In the genomic region with DNA sequence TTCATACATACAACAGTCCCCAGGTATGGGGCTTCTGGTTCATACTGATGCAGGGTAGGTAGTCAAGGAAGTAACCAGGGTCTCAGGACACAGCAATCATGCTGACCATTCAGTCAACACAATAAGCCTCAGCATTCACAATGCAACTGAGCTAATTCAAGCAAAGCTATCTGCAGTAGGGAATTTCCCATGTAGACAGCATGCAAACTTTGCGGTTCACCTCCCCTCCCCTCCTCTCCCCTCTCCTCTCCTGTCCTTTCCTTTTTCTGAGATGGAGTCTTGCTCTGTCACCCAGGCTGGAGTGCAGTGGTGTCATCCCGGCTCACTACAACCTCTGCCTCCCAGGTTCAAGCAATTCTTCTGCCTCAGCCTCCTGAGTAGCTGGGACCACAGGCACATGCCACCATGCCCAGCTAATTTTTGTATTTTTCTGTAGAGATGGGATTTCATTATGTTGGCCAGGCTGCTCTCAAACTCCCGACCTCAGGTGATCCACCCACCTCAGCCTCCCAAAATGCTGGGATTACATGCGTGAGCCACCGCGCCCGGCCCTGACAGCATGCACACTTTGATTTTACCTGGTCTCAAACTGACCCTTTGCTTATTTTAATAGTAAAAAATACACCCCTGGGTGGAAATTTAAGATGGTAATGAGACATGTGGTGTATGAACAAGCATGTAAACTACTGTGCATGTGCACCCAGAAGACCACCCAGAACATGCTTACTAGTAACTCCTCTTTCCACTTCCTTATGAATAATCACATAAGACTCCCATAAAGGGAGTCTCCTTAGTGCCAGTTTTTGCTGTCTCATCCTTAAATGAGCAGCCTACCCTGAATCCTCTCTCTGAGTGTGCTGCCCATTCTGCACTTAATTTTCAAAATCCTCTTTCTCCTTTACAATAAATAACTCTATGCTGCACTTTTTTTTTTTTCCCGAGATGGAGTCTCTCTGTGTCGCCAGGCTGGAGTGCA, we compare ENCODE assay signal across 12 cellular contexts. TPM values are rescaled to one million over a fixed set of nuclear protein-coding genes. Genes with fewer than 3 reads are reported as not detected.
DNase-seq lines count a peak whose midpoint lies in the region; ATAC-seq and TF ChIP-seq lines count a peak whose summit lies in the region.
"Had no signal": no experiment of that assay in that cellular context is flagged by ENCODE, and none has a peak within 500 bp of the region (broad histone marks: within the 10 kb centered on the region; RNA-seq: fewer than 3 reads in every experiment).

No MANE protein-coding gene starts in this region.

- TF ChIP-seq POLR2A in thyroid gland (IDR thresholded peaks at IDR 0.05), result no peak

- no peak overlapping the region for H3K4me3 Mint-ChIP-seq in activated CD4-positive, alpha-beta memory T cell treated with anti-CD3 and anti-CD28 coated beads, Interleukin-2, amount 10 ng/mL, durations not matched to agents 7 days and 5 days
- H3K4me3 Mint-ChIP-seq: activated naive CD8-positive, alpha-beta T cell had no signal

- CTCF ChIA-PET in activated CD4-positive, alpha-beta memory T cell treated with anti-CD3 and anti-CD28 coated beads, Interleukin-2, amount 10 ng/mL, durations not matched to agents 7 days and 5 days (lab: Charles Lee), result no interaction called here

- WGBS in thyroid gland, 2 donors, result 85 to 89% methylated on average over 9 of the region's 9 CpGs

- no peaks in the 10 kb centered on the region for H3K36me3 ChIP-seq in thyroid gland

- H3K36me3 Mint-ChIP-seq in activated CD4-positive, alpha-beta memory T cell treated with anti-CD3 and anti-CD28 coated beads, Interleukin-2, amount 10 ng/mL, durations not matched to agents 7 days and 5 days (ENCODE audit: low read depth), result no peaks in the 10 kb centered on the region
- H3K36me3 Mint-ChIP-seq: activated naive CD8-positive, alpha-beta T cell had no signal

- H3K27ac Mint-ChIP-seq in activated CD4-positive, alpha-beta memory T cell treated with anti-CD3 and anti-CD28 coated beads, Interleukin-2, amount 10 ng/mL, durations not matched to agents 7 days and 5 days, result no peak overlapping the region
- H3K27ac Mint-ChIP-seq: activated naive CD8-positive, alpha-beta T cell had no signal

- peak; percentile 68 for DNase-seq in activated effector memory CD4-positive, alpha-beta T cell treated with anti-CD3 and anti-CD28 coated beads, Interleukin-2, amount 50 U/mL, for 16 hours
- no peak for DNase-seq in activated effector memory CD4-positive, alpha-beta T cell treated with Interleukin-2 at 50 U/mL for 16 hours
- peak; percentile 35 for DNase-seq in activated CD4-positive, alpha-beta memory T cell treated with anti-CD3 and anti-CD28 coated beads, Interleukin-2, amount 10 ng/mL, durations not matched to agents 7 days and 5 days
- DNase-seq in renal cortical epithelial cell (ENCODE audit: low read depth) (peak; percentile 73), thyroid gland (no peak), NCI-H187 treated with DMSO at 0.1 percent for 48 hours (lab: John Stamatoyannopoulos, UW) (no peak), NCI-H2196 treated with DMSO at 0.1 percent for 48 hours (lab: John Stamatoyannopoulos, UW; ENCODE audit: unreplicated experiment) (no peak)
- DNase-seq: C1 segment of cervical spinal cord had no signal

- POLR2A ChIA-PET in activated CD4-positive, alpha-beta memory T cell treated with anti-CD3 and anti-CD28 coated beads, Interleukin-2, amount 10 ng/mL, durations not matched to agents 7 days and 5 days (lab: Charles Lee), result interaction anchor here (0.8 kb wide), 1 partner anchor 9 kb away, joined by 3 read pairs; no protein-coding TSS in a partner anchor

- no peaks in the 10 kb centered on the region for H3K9me3 ChIP-seq in thyroid gland

- H3K9me3 Mint-ChIP-seq in activated CD4-positive, alpha-beta memory T cell treated with anti-CD3 and anti-CD28 coated beads, Interleukin-2, amount 10 ng/mL, durations not matched to agents 7 days and 5 days, result no peaks in the 10 kb centered on the region

- intact Hi-C loops in thyroid gland (cut with DNase I), result no loop called here

- H3K27me3 ChIP-seq in thyroid gland, result no peaks in the 10 kb centered on the region

- peaks cover 13% of the 10 kb centered on the region for H3K27me3 Mint-ChIP-seq in activated CD4-positive, alpha-beta memory T cell treated with anti-CD3 and anti-CD28 coated beads, Interleukin-2, amount 10 ng/mL, durations not matched to agents 7 days and 5 days

- H3K27ac ChIP-seq in thyroid gland, result no peak overlapping the region
- H3K27ac ChIP-seq: RWPE1 had no signal

- H3K4me1 ChIP-seq in thyroid gland, result peaks cover 0 to 9% of the 10 kb centered on the region in 2 donors

- peaks cover 10% of the 10 kb centered on the region for H3K4me1 Mint-ChIP-seq in activated CD4-positive, alpha-beta memory T cell treated with anti-CD3 and anti-CD28 coated beads, Interleukin-2, amount 10 ng/mL, durations not matched to agents 7 days and 5 days

- TF ChIP-seq CTCF in thyroid gland (IDR thresholded peaks at IDR 0.05), result no peak

- ATAC-seq in HG03095 (IDR thresholded peaks at IDR 0.05; ENCODE audit: unreplicated experiment), result peak; percentile 65

- H3K4me3 ChIP-seq in thyroid gland (replicated peaks in 1 of 3), result no peak overlapping the region
- H3K4me3 ChIP-seq: skin epidermis had no signal

RNA-seq across cellular contexts. Expression of a gene that starts 9.3 kb away (rescaled TPM):
- 1 to 10 TPM; 9.0 to 9.2 TPM for total RNA-seq in activated CD4-positive, alpha-beta memory T cell treated with anti-CD3 and anti-CD28 coated beads, Interleukin-2, amount 10 ng/mL, durations not matched to agents 7 days and 5 days
- total RNA-seq in renal cortical epithelial cell, result 6.4 and 11.9 TPM in 2 replicates
- total RNA-seq in thyroid gland, result 10 to 100 TPM; 24.8 to 37.2 (median 31.7) TPM

RNA-seq across cellular contexts. Expression of a gene that starts 39.8 kb away (rescaled TPM):
- under 1 TPM; 0.43 to 0.65 TPM for total RNA-seq in activated CD4-positive, alpha-beta memory T cell treated with anti-CD3 and anti-CD28 coated beads, Interleukin-2, amount 10 ng/mL, durations not matched to agents 7 days and 5 days
- 3.1 and 8.7 TPM in 2 replicates for total RNA-seq in renal cortical epithelial cell
- 10 to 100 TPM in 3 of 4 donors, 1 to 10 TPM in 1; 6.3 to 14.9 (median 12.9) TPM for total RNA-seq in thyroid gland

RNA-seq across cellular contexts. Expression of a gene that starts 55.5 kb away (rescaled TPM):
- 10 to 100 TPM; 14.3 to 14.9 TPM for total RNA-seq in activated CD4-positive, alpha-beta memory T cell treated with anti-CD3 and anti-CD28 coated beads, Interleukin-2, amount 10 ng/mL, durations not matched to agents 7 days and 5 days
- total RNA-seq in renal cortical epithelial cell (7.1 and 15.2 TPM in 2 replicates), thyroid gland (10 to 100 TPM in 3 of 4 donors, 1 to 10 TPM in 1; 7.0 to 16.8 (median 13.5) TPM)

Comparison
In these comparisons a context has a peak if more than half of its experiments do, and no peak if none do; other contexts are left out.
1. DNase-seq: peak in activated effector memory CD4-positive, alpha-beta T cell treated with anti-CD3 and anti-CD28 coated beads, Interleukin-2, amount 50 U/mL, for 16 hours (single experiment), activated CD4-positive, alpha-beta memory T cell treated with anti-CD3 and anti-CD28 coated beads, Interleukin-2, amount 10 ng/mL, durations not matched to agents 7 days and 5 days (single experiment) and renal cortical epithelial cell (single experiment); none in activated effector memory CD4-positive, alpha-beta T cell treated with Interleukin-2 at 50 U/mL for 16 hours (single experiment), thyroid gland (0 of 2), NCI-H187 treated with DMSO at 0.1 percent for 48 hours (single experiment) and NCI-H2196 treated with DMSO at 0.1 percent for 48 hours (single experiment).